Comparison of ENCODE assay signal across 8 cellular contexts in genomic region chr6:53544050-53544499, GRCh38. TPM values are rescaled to one million over a fixed set of nuclear protein-coding genes. Genes with fewer than 3 reads are reported as not detected.
DNase-seq lines count a peak whose midpoint lies in the region; ATAC-seq and TF ChIP-seq lines count a peak whose summit lies in the region.

No MANE protein-coding gene starts in this region.

- H3K4me1 ChIP-seq in ascending aorta (peaks cover 0 to 14% of the 10 kb centered on the region in 2 donors), testis (peaks cover 18% of the 10 kb centered on the region)

- H3K36me3 ChIP-seq in ascending aorta: no peaks in the 10 kb centered on the region
- H3K36me3 ChIP-seq in testis (ENCODE audit: low read depth, missing control alignments): no peaks in the 10 kb centered on the region

- peak overlapping the region; percentile 74 for H3K4me3 ChIP-seq in LNCaP clone FGC (ENCODE audit: low read depth, low read length)
- H3K4me3 ChIP-seq in ascending aorta: peak overlapping the region; percentile 81 to 96
- peak overlapping the region; percentile 85 to 88 for H3K4me3 ChIP-seq in testis

- H3K27me3 Mint-ChIP-seq in Calu3 (ENCODE audit: unreplicated experiment): no peaks in the 10 kb centered on the region

- DNase-seq in Calu3 (no peak), LNCaP clone FGC (ENCODE audit: low read depth) (no peak), ascending aorta (ENCODE audit: low spot score in 2 of 2) (no peak), kidney tubule cell (ENCODE audit: low spot score) (peak; percentile 45), testis (peak; percentile 40), D341Med (ENCODE audit: low spot score) (no peak)

- no peaks in the 10 kb centered on the region for H3K9me3 Mint-ChIP-seq in Calu3 (ENCODE audit: low read depth, unreplicated experiment)

- no peak for ATAC-seq in HG02798 (IDR thresholded peaks at IDR 0.05; ENCODE audit: poor library complexity, unreplicated experiment)
- ATAC-seq in GM19467 (IDR thresholded peaks at IDR 0.05; ENCODE audit: unreplicated experiment): no peak

- H3K4me1 Mint-ChIP-seq in Calu3 (ENCODE audit: low read depth, unreplicated experiment): peaks cover 19% of the 10 kb centered on the region

- H3K27me3 ChIP-seq in ascending aorta (no peaks in the 10 kb centered on the region), testis (no peaks in the 10 kb centered on the region)

- H3K27ac Mint-ChIP-seq in Calu3 (ENCODE audit: unreplicated experiment): peak overlapping the region; percentile 84

- no TSS peak for BruUV-seq in Calu3 (replicated peaks; lab: Mats Ljungman, UMichigan)

- H3K27ac ChIP-seq in ascending aorta (peak overlapping the region; percentile 89 to 93), testis (peak overlapping the region; percentile 85 to 98)

- H3K9me3 ChIP-seq in ascending aorta (no peaks in the 10 kb centered on the region), testis (no peaks in the 10 kb centered on the region)

- peaks cover 36% of the 10 kb centered on the region for H3K36me3 Mint-ChIP-seq in Calu3 (ENCODE audit: insufficient read depth, unreplicated experiment)

- no peak for TF ChIP-seq CTCF in Calu3 (IDR thresholded peaks at IDR 0.05; ENCODE audit: unreplicated experiment)
- no peak for TF ChIP-seq CTCF in LNCaP clone FGC (IDR thresholded peaks at IDR 0.05; ENCODE audit: control insufficient read depth, extremely low read depth, insufficient read depth)
- no peak for TF ChIP-seq CTCF in ascending aorta (IDR thresholded peaks at IDR 0.05)
- no peak for TF ChIP-seq CTCF in testis (IDR thresholded peaks at IDR 0.05)

- TF ChIP-seq POLR2A in testis (IDR thresholded peaks at IDR 0.05): no peak

- CTCF ChIA-PET in Calu3 (lab: Charles Lee): interaction anchor here (1.2 to 1.9 kb wide), 5 partner anchors 20 to 191 kb away, joined by 3 to 13 read pairs (median 5); no protein-coding TSS in a partner anchor

- intact Hi-C loops in Calu3 (cut with micrococcal nuclease; ENCODE audit: unreplicated experiment) (loop anchor here (5.0 kb wide), 1 partner anchor 47 kb away; no protein-coding TSS in a partner anchor), ascending aorta (cut with DNase I) (loop anchor here (2.0 kb wide), 1 partner anchor 107 kb away; no protein-coding TSS in a partner anchor), testis (cut with DNase I; ENCODE audit: low total_unique reads) (no loop called here)

- peak overlapping the region; percentile 90 for H3K4me3 Mint-ChIP-seq in Calu3 (ENCODE audit: low read depth, unreplicated experiment)

- WGBS in testis, 2 donors: 0% methylated on average over 17 to 27 of the region's 33 CpGs

RNA-seq across cellular contexts. Expression of gene GCLC, which starts 0.8 kb away (rescaled TPM):
- total RNA-seq in Calu3 (2022) (45.7 and 45.9 TPM in 2 replicates), ascending aorta (54.9 TPM), testis (10 to 100 TPM; 37.6 to 44.4 TPM)
- polyA plus RNA-seq in testis (ENCODE audit: insufficient read depth, low read depth, low replicate concordance): 20.1 TPM

Comparison
In these comparisons a context has a peak if more than half of its experiments do, and no peak if none do; other contexts are left out.
1. DNase-seq: peak in kidney tubule cell (single experiment) and testis (single experiment); none in Calu3 (single experiment), LNCaP clone FGC (single experiment), ascending aorta (0 of 2) and D341Med (single experiment).
2. Peak in every context shown above with its lines, with median percentiles within 50 percentile points of each other: H3K4me3 ChIP-seq.